11 cellular contexts compared by ENCODE assay signal in the genomic region with DNA sequence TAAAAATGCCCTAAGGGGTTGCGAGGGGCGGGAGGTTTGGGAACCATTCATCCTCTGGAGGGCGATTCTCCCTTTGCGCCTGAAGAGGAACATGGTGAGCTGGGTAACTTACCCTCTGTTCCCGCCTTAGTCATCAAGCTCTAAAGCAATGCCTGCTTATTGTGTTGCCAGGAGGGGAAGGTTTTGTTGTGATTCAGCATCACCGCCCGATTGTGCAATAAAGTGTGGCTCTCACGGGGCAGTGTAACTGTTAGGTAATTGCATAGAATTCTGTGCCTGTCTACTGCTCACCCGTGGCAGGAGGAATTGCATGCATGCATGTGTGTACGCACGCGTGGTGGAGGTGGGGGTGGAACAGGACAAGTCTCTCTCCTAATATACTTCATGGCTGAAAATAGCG.
DNase-seq lines count a peak whose midpoint lies in the region; ATAC-seq, FAIRE-seq and TF ChIP-seq lines count a peak whose summit lies in the region.
"Had no signal": no experiment of that assay in that cellular context is flagged by ENCODE, and none has a peak within 500 bp of the region (broad histone marks: within the 10 kb centered on the region; RNA-seq: fewer than 3 reads in every experiment).

No MANE protein-coding gene starts in this region.

- H2BK20ac ChIP-seq in IMR-90 (ENCODE audit: low read depth, low read length), result no peak overlapping the region

- H3K27ac ChIP-seq in IMR-90 (ENCODE audit: insufficient read depth, low read length), result no peak overlapping the region
- H3K27ac ChIP-seq in astrocyte (ENCODE audit: low read depth, low read length), result no peak overlapping the region
- H3K27ac ChIP-seq in left lung, result no peak overlapping the region
- no peak overlapping the region for H3K27ac ChIP-seq in stomach

- no peak overlapping the region for H3K27ac Mint-ChIP-seq in astrocyte (ENCODE audit: unreplicated experiment)
- H3K27ac Mint-ChIP-seq: activated T-cell treated with anti-CD3 and anti-CD28 coated beads, Interleukin-2, amount 50 U/mL, for 72 hours had no signal

- TF ChIP-seq CTCF in AG10803 (conservative IDR thresholded peaks at IDR 0.05; ENCODE audit: low read length) (peak; percentile 12; the same call in 1 of the 2 replicates), IMR-90 (conservative IDR thresholded peaks at IDR 0.05; ENCODE audit: low read depth, low read length) (no peak), astrocyte (IDR thresholded peaks at IDR 0.05; ENCODE audit: insufficient read depth, low read depth, low read length) (peak; percentile 2), left lung (IDR thresholded peaks at IDR 0.05) (no peak), stomach (IDR thresholded peaks at IDR 0.05) (no peak)

- WGBS in IMR-90 (ENCODE audit: extremely low coverage in 2 of 2, insufficient read length in 1 of 2), 2 experiments, result no CpG with 5 or more reads among the region's 13 CpGs
- 74 to 91% (median 89%) methylated on average over 13 of the region's 13 CpGs for WGBS in stomach, 5 donors

- H3K9ac ChIP-seq in IMR-90 (ENCODE audit: low read depth, low read length) (no peak overlapping the region), astrocyte (ENCODE audit: low read length) (no peak overlapping the region)

- H3K9me3 ChIP-seq in IMR-90 (ENCODE audit: control insufficient read depth, insufficient read depth, low read length) (no peaks in the 10 kb centered on the region), astrocyte (ENCODE audit: insufficient read depth, low read depth, low read length) (no peaks in the 10 kb centered on the region), left lung (no peaks in the 10 kb centered on the region), stomach (no peaks in the 10 kb centered on the region)

- TF ChIP-seq POLR2A in IMR-90 (IDR thresholded peaks at IDR 0.05; ENCODE audit: low read depth, low read length), result no peak
- no peak for TF ChIP-seq POLR2A in stomach (IDR thresholded peaks at IDR 0.05)

- H2AFZ ChIP-seq in IMR-90 (replicated peaks; ENCODE audit: low read length, poor library complexity), result no peak overlapping the region
- no peak overlapping the region for H2AFZ ChIP-seq in astrocyte (ENCODE audit: low read depth, low read length)

- POLR2A ChIA-PET in IMR-90 (lab: Charles Lee; ENCODE audit: unreplicated experiment), result no interaction called here

- H2AK9ac ChIP-seq in IMR-90 (replicated peaks; ENCODE audit: low read depth, low read length, poor library complexity), result no peak overlapping the region

- H3K36me3 ChIP-seq in IMR-90 (ENCODE audit: control insufficient read depth, insufficient read depth, low read length) (no peaks in the 10 kb centered on the region), astrocyte (ENCODE audit: insufficient read depth, low read length) (no peaks in the 10 kb centered on the region), left lung (no peaks in the 10 kb centered on the region), stomach (no peaks in the 10 kb centered on the region)

- no peak overlapping the region for H3K4me2 ChIP-seq in IMR-90 (ENCODE audit: low read depth, low read length)
- no peak overlapping the region for H3K4me2 ChIP-seq in astrocyte (ENCODE audit: low read length)

- H3K4ac ChIP-seq in IMR-90 (ENCODE audit: low read depth, low read length), result no peak overlapping the region

- no peak overlapping the region for H3K14ac ChIP-seq in IMR-90 (replicated peaks; ENCODE audit: low read depth, low read length)

- in situ Hi-C loops in IMR-90 (cut with MboI; ENCODE audit: low sequenced_read_pairs), result no loop called here

- intact Hi-C loops in IMR-90 (cut with micrococcal nuclease), result loop anchor here (1.0 kb wide), 1 partner anchor 396 kb away; no protein-coding TSS in a partner anchor
- intact Hi-C loops in left lung (cut with DNase I), result no loop called here
- intact Hi-C loops in stomach (cut with DNase I; ENCODE audit: low total_unique reads), result no loop called here

- CTCF ChIA-PET in IMR-90 (lab: Yijun Ruan, JAX), result no interaction called here

- peak; percentile 94 for DNase-seq in AG10803 (ENCODE audit: low read depth)
- DNase-seq in IMR-90, result peak; percentile 81
- DNase-seq in astrocyte (ENCODE audit: low read depth), result peak; percentile 87
- peak in 1 of 2 donors; percentile 67 for DNase-seq in left lung
- DNase-seq in activated T-cell treated with anti-CD3 and anti-CD28 coated beads, Interleukin-2, amount 50 U/mL, for 4 hours, result no peak
- DNase-seq in stomach, result no peak
- no peak for DNase-seq in NCI-H1048 (lab: John Stamatoyannopoulos, UW)
- DNase-seq in globus pallidus (ENCODE audit: low spot score), result no peak
- DNase-seq: activated T-cell treated with anti-CD3 and anti-CD28 coated beads, Interleukin-2, amount 50 U/mL, for 72 hours; H7; kidney had no signal

- no peaks in the 10 kb centered on the region for H3K9me1 ChIP-seq in IMR-90 (ENCODE audit: insufficient read depth, low read length)

- TF ChIP-seq RAD21 in IMR-90 (IDR thresholded peaks at IDR 0.05; ENCODE audit: low read length), result no peak

- H3K27me3 ChIP-seq in IMR-90 (ENCODE audit: control insufficient read depth, insufficient read depth, low read length) (no peaks in the 10 kb centered on the region), astrocyte (ENCODE audit: insufficient read depth, low read length) (no peaks in the 10 kb centered on the region), left lung (no peaks in the 10 kb centered on the region), stomach (no peaks in the 10 kb centered on the region)

- no peak overlapping the region for H3K4me3 ChIP-seq in AG10803 (ENCODE audit: low read length)
- no peak overlapping the region for H3K4me3 ChIP-seq in IMR-90 (ENCODE audit: insufficient read depth, low read depth, low read length)
- H3K4me3 ChIP-seq in astrocyte (ENCODE audit: insufficient read depth, low read depth, low read length), result no peak overlapping the region
- no peak overlapping the region for H3K4me3 ChIP-seq in left lung
- H3K4me3 ChIP-seq in stomach, result no peak overlapping the region

- no TSS peak for BruUV-seq in IMR-90 (replicated peaks; lab: Mats Ljungman, UMichigan)

- no peak overlapping the region for H4K8ac ChIP-seq in IMR-90 (ENCODE audit: low read depth in 2 of 2, low read length in 2 of 2)

- H2AK5ac ChIP-seq in IMR-90 (ENCODE audit: low read depth, low read length), result no peak overlapping the region

- no peaks in the 10 kb centered on the region for H3K4me1 Mint-ChIP-seq in astrocyte (ENCODE audit: low read depth, unreplicated experiment)
- no peaks in the 10 kb centered on the region for H3K4me1 Mint-ChIP-seq in activated T-cell treated with anti-CD3 and anti-CD28 coated beads, Interleukin-2, amount 50 U/mL, for 4 hours (ENCODE audit: low read depth)

- H3K27me3 Mint-ChIP-seq in astrocyte (ENCODE audit: low read depth, unreplicated experiment), result no peaks in the 10 kb centered on the region
- no peaks in the 10 kb centered on the region for H3K27me3 Mint-ChIP-seq in activated T-cell treated with anti-CD3 and anti-CD28 coated beads, Interleukin-2, amount 50 U/mL, for 4 hours (ENCODE audit: low read depth)

- H2BK120ac ChIP-seq in IMR-90 (ENCODE audit: low read depth, low read length), result no peak overlapping the region

- H2BK5ac ChIP-seq in IMR-90 (ENCODE audit: low read depth, low read length, poor library complexity, severe bottlenecking), result no peak overlapping the region

- ATAC-seq in IMR-90 (ENCODE audit: low read depth), result no peak
- ATAC-seq in left lung, result peak; percentile 15
- ATAC-seq in activated T-cell treated with anti-CD3 and anti-CD28 coated beads, Interleukin-2, amount 50 U/mL, for 4 hours, result no peak
- ATAC-seq: activated T-cell treated with anti-CD3 and anti-CD28 coated beads, Interleukin-2, amount 50 U/mL, for 72 hours had no signal

- no peaks in the 10 kb centered on the region for H3K9me3 Mint-ChIP-seq in astrocyte (ENCODE audit: unreplicated experiment)
- H3K9me3 Mint-ChIP-seq in activated T-cell treated with anti-CD3 and anti-CD28 coated beads, Interleukin-2, amount 50 U/mL, for 4 hours, result no peaks in the 10 kb centered on the region
- H3K9me3 Mint-ChIP-seq: activated T-cell treated with anti-CD3 and anti-CD28 coated beads, Interleukin-2, amount 50 U/mL, for 72 hours had no signal

- no peak for FAIRE-seq in astrocyte (lab: Jason Lieb, UNC)
- FAIRE-seq: kidney had no signal

- no peak overlapping the region for H3K18ac ChIP-seq in IMR-90 (ENCODE audit: low read depth, low read length)

- H3K36me3 Mint-ChIP-seq in astrocyte (ENCODE audit: low read depth, unreplicated experiment), result no peaks in the 10 kb centered on the region
- no peaks in the 10 kb centered on the region for H3K36me3 Mint-ChIP-seq in activated T-cell treated with anti-CD3 and anti-CD28 coated beads, Interleukin-2, amount 50 U/mL, for 4 hours (ENCODE audit: insufficient read depth)

- H3K23ac ChIP-seq in IMR-90 (ENCODE audit: low read depth, low read length), result no peak overlapping the region

- no peak overlapping the region for H4K5ac ChIP-seq in IMR-90 (ENCODE audit: low read depth, low read length)

- TF ChIP-seq EP300 in stomach (IDR thresholded peaks at IDR 0.05), result no peak

- H3K4me3 Mint-ChIP-seq in astrocyte (ENCODE audit: unreplicated experiment), result no peak overlapping the region
- no peak overlapping the region for H3K4me3 Mint-ChIP-seq in activated T-cell treated with anti-CD3 and anti-CD28 coated beads, Interleukin-2, amount 50 U/mL, for 4 hours
- H3K4me3 Mint-ChIP-seq: activated T-cell treated with anti-CD3 and anti-CD28 coated beads, Interleukin-2, amount 50 U/mL, for 72 hours had no signal

- H2BK15ac ChIP-seq in IMR-90 (ENCODE audit: low read depth, low read length), result no peak overlapping the region

- dilution Hi-C loops in IMR-90 (cut with HindIII; ENCODE audit: low sequenced_read_pairs, unreplicated experiment), result no loop called here

- no peaks in the 10 kb centered on the region for H3K79me2 ChIP-seq in astrocyte (ENCODE audit: insufficient read depth, low read length)

- H4K91ac ChIP-seq in IMR-90 (ENCODE audit: insufficient read depth, low read depth, low read length), result no peak overlapping the region

- no peaks in the 10 kb centered on the region for H3K4me1 ChIP-seq in IMR-90 (ENCODE audit: control insufficient read depth, insufficient read depth, low read length)
- H3K4me1 ChIP-seq in astrocyte (ENCODE audit: insufficient read depth, low read length), result no peaks in the 10 kb centered on the region
- peaks cover 0 to 2% of the 10 kb centered on the region in 2 donors for H3K4me1 ChIP-seq in left lung
- H3K4me1 ChIP-seq in stomach, result peaks cover 0 to 7% (median 5%) of the 10 kb centered on the region in 4 donors

- H3K56ac ChIP-seq in IMR-90 (ENCODE audit: extremely low read depth, insufficient read depth, low read length), result no peak overlapping the region

- H3K79me1 ChIP-seq in IMR-90 (ENCODE audit: low read depth in 1 of 2, low read length in 2 of 2), result no peaks in the 10 kb centered on the region

- H4K20me1 ChIP-seq in IMR-90 (ENCODE audit: insufficient read depth, low read length) (no peaks in the 10 kb centered on the region), astrocyte (ENCODE audit: insufficient read depth, low read length) (no peaks in the 10 kb centered on the region)

Comparison
In these comparisons a context has a peak if more than half of its experiments do, and no peak if none do; other contexts are left out.
1. DNase-seq: peak in AG10803 (single experiment), IMR-90 (single experiment) and astrocyte (single experiment); none in activated T-cell treated with anti-CD3 and anti-CD28 coated beads, Interleukin-2, amount 50 U/mL, for 4 hours (single experiment), stomach (single experiment), NCI-H1048 (single experiment) and globus pallidus (single experiment).
2. CTCF ChIP-seq: peak in AG10803 (single experiment) and astrocyte (single experiment); none in IMR-90 (single experiment), left lung (0 of 2) and stomach (0 of 7).